In the genomic region with DNA sequence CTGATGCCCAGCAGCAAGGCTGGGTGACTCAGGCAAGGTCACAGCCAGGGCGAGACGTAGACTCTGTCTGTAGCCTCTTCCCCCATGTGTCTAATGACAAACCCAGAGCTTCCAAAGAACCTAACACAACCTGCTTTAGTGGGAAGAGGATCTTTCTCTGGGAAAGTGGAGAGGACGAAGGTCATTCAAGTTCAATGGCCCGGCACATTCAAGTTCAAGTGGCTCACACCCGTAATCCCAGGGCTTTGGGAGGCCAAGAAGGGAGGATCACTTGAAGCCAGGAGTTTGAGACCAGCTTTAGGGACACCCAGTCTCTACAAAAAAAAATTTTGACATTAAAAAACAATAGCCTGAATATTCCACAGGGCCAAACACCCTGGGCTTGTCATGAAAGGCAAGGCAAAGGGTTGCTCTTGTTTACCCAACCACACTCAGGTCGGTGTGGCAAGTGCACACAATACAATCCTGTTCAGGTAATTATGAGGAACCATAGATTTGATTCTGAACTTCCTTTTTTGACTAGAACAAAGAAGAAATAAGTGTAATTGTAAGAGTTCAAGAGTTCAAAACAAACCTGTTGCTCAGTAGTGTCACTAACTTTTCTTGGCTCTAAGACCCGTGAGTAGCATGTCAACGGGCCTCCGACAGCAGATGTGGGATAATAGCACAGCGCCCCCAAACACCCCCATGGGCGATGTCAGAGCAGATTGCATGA, we compare ENCODE assay signal across 1 cellular context.
TF ChIP-seq lines count a peak whose summit lies in the region.

No MANE protein-coding gene starts in this region.

TF ChIP-seq in GM12878, 131 proteins besides CTCF, POLR2A, EP300 and RAD21 (continued from another document):
- TF ChIP-seq RUNX3 (IDR thresholded peaks at IDR 0.05; ENCODE audit: low read length): 0 out of 2 replicates have a peak, but pooled peaks have one; percentile 18
- TF ChIP-seq E2F4 (IDR thresholded peaks at IDR 0.05; ENCODE audit: low read depth, low read length): no peak
- peak; percentile 9; the same call in 1 of the 2 replicates for TF ChIP-seq SPI1 (IDR thresholded peaks at IDR 0.05; ENCODE audit: borderline replicate concordance, insufficient read depth, low read depth, low read length)
- no peak for TF ChIP-seq ESRRA (IDR thresholded peaks at IDR 0.05; ENCODE audit: low read length)
- no peak for TF ChIP-seq KDM1A (IDR thresholded peaks at IDR 0.05; ENCODE audit: borderline replicate concordance)
- TF ChIP-seq JUNB (IDR thresholded peaks at IDR 0.05): no peak
- 0 out of 2 replicates have a peak, but pooled peaks have one; percentile 58 for TF ChIP-seq ZNF687 (IDR thresholded peaks at IDR 0.05)
- TF ChIP-seq NFYA (IDR thresholded peaks at IDR 0.05; ENCODE audit: borderline replicate concordance, low read depth, low read length): no peak
- TF ChIP-seq IKZF1 (conservative IDR thresholded peaks at IDR 0.05): peak; percentile 44
- TF ChIP-seq MTA2 (IDR thresholded peaks at IDR 0.05; ENCODE audit: low read depth): peak; percentile 79
- no peak for TF ChIP-seq MEF2A (IDR thresholded peaks at IDR 0.05; ENCODE audit: insufficient read depth, low read depth, low read length)
- no peak for TF ChIP-seq NR2C2 (IDR thresholded peaks at IDR 0.05; ENCODE audit: borderline replicate concordance, control insufficient read depth, insufficient read length, low read depth)
- TF ChIP-seq RCOR1 (conservative IDR thresholded peaks at IDR 0.05; ENCODE audit: low read depth, low read length): no peak
- TF ChIP-seq ZNF207 (IDR thresholded peaks at IDR 0.05; ENCODE audit: borderline replicate concordance): no peak
- TF ChIP-seq BHLHE40 (IDR thresholded peaks at IDR 0.05; ENCODE audit: borderline replicate concordance in 1 of 2, low read depth in 2 of 2, low read length in 1 of 2): peak in 1 of 2 experiments; percentile 55; a peak in 1 of 4 replicates
- no peak for TF ChIP-seq ATF7 (IDR thresholded peaks at IDR 0.05; ENCODE audit: low read depth)
- peak; percentile 51 to 60; a peak in 3 of 4 replicates for TF ChIP-seq IKZF2 (IDR thresholded peaks at IDR 0.05)
- no peak for TF ChIP-seq PML (IDR thresholded peaks at IDR 0.05; ENCODE audit: low read length)
- TF ChIP-seq PRDM15 (CRISPR knock-in tag; IDR thresholded peaks at IDR 0.05): no peak
- TF ChIP-seq RFX5 (IDR thresholded peaks at IDR 0.05; ENCODE audit: low read depth, low read length): no peak
- 0 out of 2 replicates have a peak, but pooled peaks have one; percentile 13 for TF ChIP-seq CHD2 (IDR thresholded peaks at IDR 0.05; ENCODE audit: borderline replicate concordance, low read depth, low read length)
- 0 out of 2 replicates have a peak, but pooled peaks have one; percentile 3 for TF ChIP-seq ZSCAN29 (IDR thresholded peaks at IDR 0.05)
- TF ChIP-seq FOS (IDR thresholded peaks at IDR 0.05; ENCODE audit: borderline replicate concordance, extremely low read depth, insufficient read length): no peak
- TF ChIP-seq PKNOX1 (IDR thresholded peaks at IDR 0.05): 0 out of 2 replicates have a peak, but pooled peaks have one; percentile 7
